10 cellular contexts compared by ENCODE assay signal in genomic region chr22:28802595-28803087, GRCh38. TPM values are rescaled to one million over a fixed set of nuclear protein-coding genes. Genes with fewer than 3 reads are reported as not detected.
A peak's percentile ranks its signal among the peaks of the same experiment; 100 is the strongest.
DNase-seq lines count a peak whose midpoint lies in the region; ATAC-seq and TF ChIP-seq lines count a peak whose summit lies in the region.
"Had no signal": no experiment of that assay in that cellular context is flagged by ENCODE, and none has a peak within 500 bp of the region (broad histone marks: within the 10 kb centered on the region; RNA-seq: fewer than 3 reads in every experiment).

No MANE protein-coding gene starts in this region.

- H3K27me3 ChIP-seq in SU-DHL-6 (ENCODE audit: low read length) (no peaks in the 10 kb centered on the region), iPS-18a (ENCODE audit: control insufficient read depth, insufficient read depth, low read length) (no peaks in the 10 kb centered on the region), upper lobe of left lung (no peaks in the 10 kb centered on the region)

- no peaks in the 10 kb centered on the region for H3K9me2 ChIP-seq in SU-DHL-6 (replicated peaks; ENCODE audit: insufficient read depth, low read length)

- H4K20me1 ChIP-seq in SU-DHL-6 (ENCODE audit: low read depth, low read length): no peaks in the 10 kb centered on the region; the same call in 1 of the 2 replicates

- TF ChIP-seq CTCF in SU-DHL-6 (IDR thresholded peaks at IDR 0.05; ENCODE audit: insufficient read depth, low read length, poor library complexity, severe bottlenecking): no peak
- peak in 1 of 6 experiments; percentile 16 for TF ChIP-seq CTCF in upper lobe of left lung (IDR thresholded peaks at IDR 0.05)

- H3K79me2 ChIP-seq in SU-DHL-6 (ENCODE audit: insufficient read depth, low read length): 0 out of 2 replicates have a peak, but pooled peaks cover 6% of the 10 kb centered on the region

- no peaks in the 10 kb centered on the region for H3K9me3 Mint-ChIP-seq in activated T-cell treated with anti-CD3 and anti-CD28 coated beads, Interleukin-2, amount 50 U/mL, for 72 hours

- no peak for DNase-seq in activated T-cell treated with anti-CD3 and anti-CD28 coated beads, Interleukin-2, amount 50 U/mL, for 72 hours
- DNase-seq in activated T-cell treated with anti-CD3 and anti-CD28 coated beads, Interleukin-2, amount 50 U/mL, for 1 hour: no peak
- no peak for DNase-seq in upper lobe of left lung
- no peak for DNase-seq in SW480 (ENCODE audit: low spot score)
- DNase-seq in nucleus accumbens (lab: John Stamatoyannopoulos, UW): no peak
- DNase-seq: activated effector memory CD4-positive, alpha-beta T cell treated with anti-CD3 and anti-CD28 coated beads, Interleukin-2, amount 50 U/mL, for 16 hours; NCI-H526 treated with DMSO at 0.1 percent for 48 hours had no signal

- peak overlapping the region; percentile 87 to 93 for H3K4me3 Mint-ChIP-seq in activated T-cell treated with anti-CD3 and anti-CD28 coated beads, Interleukin-2, amount 50 U/mL, for 72 hours

- H3F3A ChIP-seq in SU-DHL-6 (ENCODE audit: insufficient read depth): peaks cover 2% of the 10 kb centered on the region; the same call in 1 of the 2 replicates

- no peak overlapping the region for H2AFZ ChIP-seq in SU-DHL-6 (ENCODE audit: low read depth, low read length, severe bottlenecking)

- H3K36me3 Mint-ChIP-seq in activated T-cell treated with anti-CD3 and anti-CD28 coated beads, Interleukin-2, amount 50 U/mL, for 72 hours (ENCODE audit: insufficient read depth in 2 of 2): peaks cover 12 to 14% of the 10 kb centered on the region in 2 donors

- no peak for TF ChIP-seq POLR2A in upper lobe of left lung (IDR thresholded peaks at IDR 0.05)

- H3K9ac ChIP-seq in SU-DHL-6 (ENCODE audit: low read length) (no peak overlapping the region), iPS-18a (ENCODE audit: low read length) (peak overlapping the region; percentile 10)

- peaks cover 39% of the 10 kb centered on the region for H3K4me1 Mint-ChIP-seq in activated T-cell treated with anti-CD3 and anti-CD28 coated beads, Interleukin-2, amount 50 U/mL, for 72 hours (ENCODE audit: low read depth)

- H3K4me1 ChIP-seq in iPS-18a (ENCODE audit: control insufficient read depth, low read depth, low read length): peaks cover 11% of the 10 kb centered on the region
- H3K4me1 ChIP-seq in upper lobe of left lung: peaks cover 28 to 43% (median 32%) of the 10 kb centered on the region in 4 donors

- TF ChIP-seq EP300 in upper lobe of left lung (IDR thresholded peaks at IDR 0.05): no peak

- ATAC-seq in activated T-cell treated with anti-CD3 and anti-CD28 coated beads, Interleukin-2, amount 50 U/mL, for 72 hours (replicated peaks in 1 of 2): no peak
- ATAC-seq in upper lobe of left lung (ENCODE audit: low FRiP score in 2 of 2) (no peak), HG03097 (IDR thresholded peaks at IDR 0.05; ENCODE audit: low FRiP score, unreplicated experiment) (no peak)

- H3K36me3 ChIP-seq in SU-DHL-6 (ENCODE audit: low read length) (no peaks in the 10 kb centered on the region), iPS-18a (ENCODE audit: control insufficient read depth, low read depth, low read length) (peaks cover 4% of the 10 kb centered on the region), upper lobe of left lung (peaks cover 0 to 19% (median 6%) of the 10 kb centered on the region in 4 donors)

- 61 to 65% methylated on average over 7 of the region's 7 CpGs for WGBS in upper lobe of left lung, 2 donors

- H3K9me3 ChIP-seq in SU-DHL-6 (ENCODE audit: insufficient read depth, low read length): no peaks in the 10 kb centered on the region
- H3K9me3 ChIP-seq in iPS-18a (ENCODE audit: control insufficient read depth, low read depth, low read length): no peaks in the 10 kb centered on the region
- no peaks in the 10 kb centered on the region for H3K9me3 ChIP-seq in upper lobe of left lung

- H3K27ac Mint-ChIP-seq in activated T-cell treated with anti-CD3 and anti-CD28 coated beads, Interleukin-2, amount 50 U/mL, for 72 hours: peak overlapping the region; percentile 90

- H3K27ac ChIP-seq in SU-DHL-6 (ENCODE audit: low read depth, low read length) (no peak overlapping the region), iPS-18a (ENCODE audit: low read length) (no peak overlapping the region), upper lobe of left lung (peak overlapping the region; percentile 98 to 100 (median 99))

- no peaks in the 10 kb centered on the region for H3K27me3 Mint-ChIP-seq in activated T-cell treated with anti-CD3 and anti-CD28 coated beads, Interleukin-2, amount 50 U/mL, for 72 hours (ENCODE audit: low read depth)

- H3K4me2 ChIP-seq in SU-DHL-6 (ENCODE audit: low read depth, low read length, poor library complexity, severe bottlenecking): peak overlapping the region; percentile 72

- H3K4me3 ChIP-seq in SU-DHL-6 (ENCODE audit: insufficient read depth, low read length, poor library complexity, severe bottlenecking): no peak overlapping the region
- no peak overlapping the region for H3K4me3 ChIP-seq in iPS-18a (ENCODE audit: low read length)
- peak overlapping the region in 1 of 4 donors; percentile 74 for H3K4me3 ChIP-seq in upper lobe of left lung

RNA-seq across cellular contexts. Expression of gene XBP1, which starts 2.3 kb away (rescaled TPM):
- total RNA-seq in activated T-cell treated with anti-CD3 and anti-CD28 coated beads, Interleukin-2, amount 50 U/mL, for 72 hours: 100 to 1,000 TPM; 205 to 209 TPM
- total RNA-seq in upper lobe of left lung: 100 to 1,000 TPM; 208 to 377 (median 279) TPM

RNA-seq across cellular contexts. Expression of gene CCDC117, which starts 30.1 kb away (rescaled TPM):
- total RNA-seq in activated T-cell treated with anti-CD3 and anti-CD28 coated beads, Interleukin-2, amount 50 U/mL, for 72 hours: 10 to 100 TPM; 24.0 to 26.9 TPM
- 10 to 100 TPM; 13.2 to 32.5 (median 20.8) TPM for total RNA-seq in upper lobe of left lung

Comparison
In these comparisons a context has a peak if more than half of its experiments do, and no peak if none do; other contexts are left out.
1. H3K27ac ChIP-seq: peak in upper lobe of left lung (4 of 4); none in SU-DHL-6 (single experiment) and iPS-18a (single experiment).